In genomic region chr11:101915811-101916291, GRCh38 we compare ENCODE assay signal across 8 cellular contexts. TPM values are rescaled to one million over a fixed set of nuclear protein-coding genes. Genes with fewer than 3 reads are reported as not detected.
DNase-seq lines count a peak whose midpoint lies in the region; ATAC-seq and TF ChIP-seq lines count a peak whose summit lies in the region.

No MANE protein-coding gene starts in this region.

- peak overlapping the region; percentile 43 for H2AFZ ChIP-seq in ACC112 (ENCODE audit: low read length, unreplicated experiment)
- H2AFZ ChIP-seq in PC-3 (ENCODE audit: low read length), result peak overlapping the region; percentile 84

- 8 to 15% methylated on average over 4 of the region's 4 CpGs for WGBS in lower leg skin, 2 donors

- H3K9me2 ChIP-seq in PC-3 (replicated peaks; ENCODE audit: low read length), result no peaks in the 10 kb centered on the region

- DNase-seq in GM12865 (ENCODE audit: low read depth), result peak; percentile 40
- DNase-seq in PC-3, result peak; percentile 52
- peak; percentile 73 for DNase-seq in dedifferentiated amniotic fluid mesenchymal stem cell (ENCODE audit: extremely low spot score)
- peak; percentile 47 for DNase-seq in midbrain (lab: John Stamatoyannopoulos, UW)
- DNase-seq in lower leg skin (ENCODE audit: low spot score in 2 of 2), result no peak

- H3K79me2 ChIP-seq in ACC112 (ENCODE audit: control insufficient read depth, insufficient read depth, low read length, unreplicated experiment) (no peaks in the 10 kb centered on the region), PC-3 (ENCODE audit: low read length) (no peaks in the 10 kb centered on the region)

- H3K4me1 ChIP-seq in ACC112 (ENCODE audit: control insufficient read depth, insufficient read depth, low read length, unreplicated experiment) (peaks cover 28% of the 10 kb centered on the region), PC-3 (ENCODE audit: insufficient read depth, low read length) (peaks cover 39% of the 10 kb centered on the region)

- H3K27me3 ChIP-seq in ACC112 (ENCODE audit: insufficient read depth, low read length) (no peaks in the 10 kb centered on the region), PC-3 (ENCODE audit: low read length) (no peaks in the 10 kb centered on the region)

- H3K4me3 ChIP-seq in ACC112 (ENCODE audit: low read depth, low read length) (peak overlapping the region; percentile 87), GM12865 (ENCODE audit: low read depth, low read length) (no peak overlapping the region), PC-3 (ENCODE audit: low read length) (peak overlapping the region; percentile 78), lower leg skin (ENCODE audit: low read depth, poor library complexity, severe bottlenecking) (no peak overlapping the region)

- no peaks in the 10 kb centered on the region for H4K20me1 ChIP-seq in PC-3 (ENCODE audit: low read length)

- CTCF ChIA-PET in PC-3 (lab: Charles Lee), result interaction anchor here (1.6 kb wide), 1 partner anchor 92 kb away, joined by 21 read pairs; no protein-coding TSS in a partner anchor

- POLR2A ChIA-PET in PC-3 (lab: Charles Lee; ENCODE audit: unreplicated experiment), result no interaction called here

- peak overlapping the region; percentile 84 for H3K4me2 ChIP-seq in PC-3 (ENCODE audit: low read length)

- H3K27ac ChIP-seq in ACC112 (ENCODE audit: low read depth, low read length) (peak overlapping the region; percentile 97), PC-3 (ENCODE audit: low read length) (peak overlapping the region; percentile 54)

- H3K9ac ChIP-seq in PC-3 (ENCODE audit: low read length), result peak overlapping the region; percentile 66

- intact Hi-C loops in PC-3 (cut with micrococcal nuclease), result loop anchor here (1.0 to 10.0 kb wide), 6 partner anchors 59 to 429 kb away; partner anchors contain the start of genes BIRC2 and YAP1
- intact Hi-C loops in lower leg skin (cut with DNase I; ENCODE audit: low total_unique reads), result no loop called here

- H3K9me3 ChIP-seq in PC-3 (ENCODE audit: low read length), result no peaks in the 10 kb centered on the region

- ATAC-seq in HG02943 (IDR thresholded peaks at IDR 0.05; ENCODE audit: low read depth, unreplicated experiment) (peak; percentile 32), PC-3 (peak; percentile 32), HG03097 (IDR thresholded peaks at IDR 0.05; ENCODE audit: low FRiP score, unreplicated experiment) (no peak)

- no TSS peak for BruUV-seq in PC-3 (replicated peaks; lab: Mats Ljungman, UMichigan)

- TF ChIP-seq CTCF in GM12865 (IDR thresholded peaks at IDR 0.05; ENCODE audit: insufficient read depth, low read depth, low read length, missing control alignments) (no peak), PC-3 (conservative IDR thresholded peaks at IDR 0.05; ENCODE audit: low read depth, low read length) (no peak), lower leg skin (IDR thresholded peaks at IDR 0.05) (no peak)

- H3F3A ChIP-seq in PC-3 (ENCODE audit: low read length, unreplicated experiment), result no peaks in the 10 kb centered on the region

- H3K36me3 ChIP-seq in ACC112 (ENCODE audit: insufficient read depth, low read length), result no peaks in the 10 kb centered on the region
- H3K36me3 ChIP-seq in PC-3 (ENCODE audit: low read depth, low read length), result no peaks in the 10 kb centered on the region

- no peak for TF ChIP-seq POLR2A in lower leg skin (IDR thresholded peaks at IDR 0.05)

RNA-seq across cellular contexts. Expression of gene ANGPTL5, which starts 0.5 kb away (rescaled TPM):
- total RNA-seq in PC-3 (2014; rRNA removed) (not detected in 2 replicates), lower leg skin (1 to 10 TPM in 3 of 4 donors, under 1 TPM in 1; 0.84 to 5.8 (median 3.0) TPM)

RNA-seq across cellular contexts. Expression of gene CEP126, which starts 1.0 kb away (rescaled TPM):
- total RNA-seq in PC-3 (2014; rRNA removed) (1.0 and 2.5 TPM in 2 replicates), lower leg skin (1 to 10 TPM; 2.6 to 5.2 (median 3.6) TPM)

Comparison
In these comparisons a context has a peak if more than half of its experiments do, and no peak if none do; other contexts are left out.
1. H3K4me3 ChIP-seq: peak in ACC112 (single experiment) and PC-3 (single experiment); none in GM12865 (single experiment) and lower leg skin (single experiment).
2. DNase-seq: peak in GM12865 (single experiment), PC-3 (single experiment), dedifferentiated amniotic fluid mesenchymal stem cell (single experiment) and midbrain (single experiment); none in lower leg skin (0 of 2).